Comparison of ENCODE assay signal across 8 cellular contexts in the genomic region with DNA sequence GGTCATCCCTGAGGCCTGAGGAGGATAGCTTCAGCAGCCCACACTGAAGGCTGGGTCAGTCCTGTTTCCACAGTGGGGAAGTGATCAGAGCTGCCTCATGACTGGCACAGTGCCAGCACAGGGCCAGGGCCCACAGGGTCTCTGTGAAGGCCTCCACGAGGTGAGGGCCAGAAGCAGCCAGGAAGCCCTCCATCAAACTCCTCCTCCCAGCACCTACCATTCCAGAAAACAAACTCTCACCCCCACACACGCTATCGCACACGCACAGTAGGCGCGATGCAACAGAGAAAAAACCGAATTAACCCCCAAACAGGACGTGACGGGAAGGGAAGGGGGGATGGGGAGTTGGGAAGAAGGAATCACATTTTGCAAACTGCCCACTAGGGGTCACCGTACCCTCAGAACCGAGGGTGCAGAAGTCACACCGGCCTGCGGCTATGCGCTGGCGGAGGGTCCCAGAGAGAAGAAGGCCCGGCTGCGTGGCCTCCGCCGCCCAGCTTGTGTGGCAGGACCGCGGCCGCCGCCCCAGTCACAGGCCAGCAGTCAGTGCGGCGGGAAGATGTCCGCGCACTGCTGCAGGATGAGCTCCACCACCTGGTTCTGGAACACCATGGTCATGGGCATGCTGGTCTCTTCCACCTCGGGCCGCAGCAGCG. TPM values are rescaled to one million over a fixed set of nuclear protein-coding genes. Genes with fewer than 3 reads are reported as not detected.
A peak's percentile ranks its signal among the peaks of the same experiment; 100 is the strongest.
DNase-seq lines count a peak whose midpoint lies in the region; ATAC-seq and TF ChIP-seq lines count a peak whose summit lies in the region.

No MANE protein-coding gene starts in this region.

- H3K4me3 Mint-ChIP-seq in Calu3 (ENCODE audit: low read depth, unreplicated experiment): no peak overlapping the region
- no peak overlapping the region for H3K4me3 Mint-ChIP-seq in activated T-helper 2 cell treated with anti-CD3 and anti-CD28 coated beads, Interferon-gamma antibody, Interleukin-2, Interleukin-4, amounts not matched to agents 10 μg/mL and 5 μg/mL and 100 μg/mL, durations not matched to agents 14 hours and 24 hours and 36 hours (ENCODE audit: low read depth)

- peaks cover 6% of the 10 kb centered on the region for H3K4me1 Mint-ChIP-seq in Calu3 (ENCODE audit: low read depth, unreplicated experiment)
- H3K4me1 Mint-ChIP-seq in activated T-helper 2 cell treated with anti-CD3 and anti-CD28 coated beads, Interferon-gamma antibody, Interleukin-2, Interleukin-4, amounts not matched to agents 10 μg/mL and 5 μg/mL and 100 μg/mL, durations not matched to agents 14 hours and 24 hours and 36 hours (ENCODE audit: low read depth): peaks cover 2% of the 10 kb centered on the region

- intact Hi-C loops in Calu3 (cut with micrococcal nuclease; ENCODE audit: unreplicated experiment): no loop called here
- intact Hi-C loops in activated T-helper 2 cell treated with anti-CD3 and anti-CD28 coated beads, Interferon-gamma antibody, Interleukin-2, Interleukin-4, amounts not matched to agents 10 μg/mL and 5 μg/mL and 100 μg/mL, durations not matched to agents 14 hours and 24 hours and 36 hours (cut with micrococcal nuclease): no loop called here

- peak; percentile 73 for DNase-seq in Calu3
- DNase-seq in HuH-7 (ENCODE audit: low spot score): peak; percentile 96
- DNase-seq in RPMI8226: peak; percentile 46
- DNase-seq in astrocyte of the spinal cord (ENCODE audit: low read depth, low spot score): peak; percentile 86
- peak in 36 of 51 donors; percentile 5 to 72 (median 37) for DNase-seq in hypothalamus (lab: John Stamatoyannopoulos, UW)
- peak; percentile 46 for DNase-seq in retinal pigment epithelial cell (ENCODE audit: low read depth)
- DNase-seq in activated T-helper 2 cell treated with anti-CD3 and anti-CD28 coated beads, Interferon-gamma antibody, Interleukin-2, Interleukin-4, amounts not matched to agents 10 μg/mL and 5 μg/mL and 100 μg/mL, durations not matched to agents 14 hours and 24 hours and 36 hours (ENCODE audit: low spot score): no peak

- CTCF ChIA-PET in Calu3 (lab: Charles Lee): interaction anchor here (0.6 to 4.7 kb wide), 4 partner anchors 30 to 207 kb away, joined by 3 to 44 read pairs (median 4); no protein-coding TSS in a partner anchor

- H3K27ac Mint-ChIP-seq in Calu3 (ENCODE audit: unreplicated experiment): peak overlapping the region; percentile 37
- H3K27ac Mint-ChIP-seq in activated T-helper 2 cell treated with anti-CD3 and anti-CD28 coated beads, Interferon-gamma antibody, Interleukin-2, Interleukin-4, amounts not matched to agents 10 μg/mL and 5 μg/mL and 100 μg/mL, durations not matched to agents 14 hours and 24 hours and 36 hours: no peak overlapping the region

- BruUV-seq in Calu3 (replicated peaks; lab: Mats Ljungman, UMichigan): no TSS peak

- H3K36me3 Mint-ChIP-seq in Calu3 (ENCODE audit: insufficient read depth, unreplicated experiment): peaks cover 63% of the 10 kb centered on the region
- peaks cover 34% of the 10 kb centered on the region for H3K36me3 Mint-ChIP-seq in activated T-helper 2 cell treated with anti-CD3 and anti-CD28 coated beads, Interferon-gamma antibody, Interleukin-2, Interleukin-4, amounts not matched to agents 10 μg/mL and 5 μg/mL and 100 μg/mL, durations not matched to agents 14 hours and 24 hours and 36 hours (ENCODE audit: low read depth)

- TF ChIP-seq CTCF in Calu3 (IDR thresholded peaks at IDR 0.05; ENCODE audit: unreplicated experiment) (peak; percentile 94), astrocyte of the spinal cord (IDR thresholded peaks at IDR 0.05; ENCODE audit: low read depth, low read length) (peak; percentile 73), retinal pigment epithelial cell (conservative IDR thresholded peaks at IDR 0.05; ENCODE audit: low read depth, low read length) (peak; percentile 76)

- no peaks in the 10 kb centered on the region for H3K9me3 Mint-ChIP-seq in Calu3 (ENCODE audit: low read depth, unreplicated experiment)
- no peaks in the 10 kb centered on the region for H3K9me3 Mint-ChIP-seq in activated T-helper 2 cell treated with anti-CD3 and anti-CD28 coated beads, Interferon-gamma antibody, Interleukin-2, Interleukin-4, amounts not matched to agents 10 μg/mL and 5 μg/mL and 100 μg/mL, durations not matched to agents 14 hours and 24 hours and 36 hours

- in situ Hi-C loops in astrocyte of the spinal cord (cut with HindIII; ENCODE audit: low sequenced_read_pairs): no loop called here

- ATAC-seq in GM19452 (IDR thresholded peaks at IDR 0.05; ENCODE audit: unreplicated experiment): no peak

- H3K27me3 Mint-ChIP-seq in Calu3 (ENCODE audit: unreplicated experiment): no peaks in the 10 kb centered on the region
- H3K27me3 Mint-ChIP-seq in activated T-helper 2 cell treated with anti-CD3 and anti-CD28 coated beads, Interferon-gamma antibody, Interleukin-2, Interleukin-4, amounts not matched to agents 10 μg/mL and 5 μg/mL and 100 μg/mL, durations not matched to agents 14 hours and 24 hours and 36 hours (ENCODE audit: low read depth): no peaks in the 10 kb centered on the region

- H3K4me3 ChIP-seq in astrocyte of the spinal cord (ENCODE audit: low read depth, low read length) (peak overlapping the region; percentile 29), retinal pigment epithelial cell (ENCODE audit: low read length) (peak overlapping the region; percentile 33)

RNA-seq across cellular contexts. Expression of a gene that starts 37.6 kb away (rescaled TPM):
- total RNA-seq in Calu3 (2022): 104 and 125 TPM in 2 replicates
- total RNA-seq in activated T-helper 2 cell treated with anti-CD3 and anti-CD28 coated beads, Interferon-gamma antibody, Interleukin-2, Interleukin-4, amounts not matched to agents 10 μg/mL and 5 μg/mL and 100 μg/mL, durations not matched to agents 14 hours and 24 hours and 36 hours: 50.7 and 58.0 TPM in 2 replicates
